ENCODE assay signal across 8 cellular contexts in the genomic region with DNA sequence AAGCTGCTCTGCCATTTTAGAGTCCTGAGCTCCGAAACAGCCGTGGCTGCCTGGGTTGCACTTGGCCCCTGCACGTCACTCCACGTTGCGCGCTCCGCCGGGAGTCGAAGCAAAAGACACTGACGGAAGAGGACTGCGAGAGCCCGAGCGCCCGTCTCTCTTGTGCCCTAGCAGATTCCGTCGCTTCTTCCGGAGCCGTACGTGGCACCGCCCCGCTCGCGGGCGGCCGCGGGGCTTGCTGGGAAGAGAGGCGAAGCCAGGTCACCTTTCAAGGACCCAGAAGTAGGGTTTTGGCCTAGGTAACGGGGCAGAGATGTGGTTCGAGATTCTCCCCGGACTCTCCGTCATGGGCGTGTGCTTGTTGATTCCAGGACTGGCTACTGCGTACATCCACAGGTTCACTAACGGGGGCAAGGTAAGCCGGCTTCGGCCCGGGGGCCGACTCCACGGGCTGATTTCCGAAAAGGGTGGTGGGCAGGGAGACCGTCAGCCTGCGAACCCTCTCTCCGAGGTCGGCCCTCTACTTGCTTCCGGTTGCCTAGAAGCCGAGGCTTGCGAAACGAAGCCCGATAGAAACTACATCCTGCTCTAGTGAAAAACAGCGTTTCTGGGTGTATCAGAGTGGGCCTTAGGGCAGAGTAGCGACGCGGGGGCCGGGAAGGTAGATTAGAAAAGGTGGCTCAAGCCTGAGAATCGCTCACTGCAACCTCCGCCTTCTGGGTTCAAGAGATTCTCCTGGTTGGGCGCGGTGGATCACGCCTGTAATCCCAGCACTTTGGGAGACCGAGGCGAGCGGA. TPM values are rescaled to one million over a fixed set of nuclear protein-coding genes. Genes with fewer than 3 reads are reported as not detected.
DNase-seq lines count a peak whose midpoint lies in the region; ATAC-seq lines count a peak whose summit lies in the region.

A gene (plus strand): TSS at position 234 of the 797 bp plus-strand sequence. CDS start 80 bp downstream, at position 314.
A gene (minus strand): TSS at position 135 of the 797 bp plus-strand sequence. CDS start 120 bp downstream, at position 15.

- peak; percentile 96 for ATAC-seq in GM19468 (IDR thresholded peaks at IDR 0.05; ENCODE audit: extremely low read depth, unreplicated experiment)

- H2BK12ac ChIP-seq in mesenchymal stem cell (ENCODE audit: low read length in 2 of 2): no peak within 1 kb of the TSS

- peak within 1 kb of the TSS; percentile 19 for H2BK120ac ChIP-seq in mesenchymal stem cell (ENCODE audit: low read depth, low read length)

- H3K4me2 ChIP-seq in mesenchymal stem cell (ENCODE audit: low read length, poor library complexity, severe bottlenecking): peak within 1 kb of the TSS; percentile 79

- H2BK15ac ChIP-seq in mesenchymal stem cell (ENCODE audit: low read depth, poor library complexity, severe bottlenecking): peak within 1 kb of the TSS; percentile 7

- WGBS in mesenchymal stem cell: 0% methylated on average over 32 of the region's 62 CpGs

- DNase-seq in COLO668 (lab: John Stamatoyannopoulos, UW; ENCODE audit: unreplicated experiment) (peak; percentile 92), HS-27A (ENCODE audit: low read depth) (peak; percentile 57), NOMO-1 (lab: John Stamatoyannopoulos, UW; ENCODE audit: unreplicated experiment in 2 of 2) (peak; percentile 81 to 88), mesenchymal stem cell (peak; percentile 89)
- DNase-seq in activated CD8-positive, alpha-beta memory T cell treated with anti-CD3 and anti-CD28 coated beads for 4 hours (ENCODE audit: low read depth in 2 of 2): peak; percentile 63 to 65
- peak; percentile 72 to 79 (median 77) for DNase-seq in effector memory CD4-positive, alpha-beta T cell
- peak; percentile 77 for DNase-seq in stimulated activated CD8-positive, alpha-beta memory T cell treated with anti-CD3 and anti-CD28 coated beads, Interleukin-12 subunit alpha, Interleukin-12 subunit beta, amount 100 ng/mL, for 4 hours (ENCODE audit: low read depth)

- H3K36me3 ChIP-seq in effector memory CD4-positive, alpha-beta T cell (ENCODE audit: control insufficient read depth, insufficient read depth, low read length): no peaks in the 10 kb centered on the region
- peaks cover 0 to 8% of the 10 kb centered on the region in 2 experiments for H3K36me3 ChIP-seq in mesenchymal stem cell (ENCODE audit: control insufficient read depth in 1 of 2, insufficient read depth in 2 of 2, low read depth in 1 of 2, low read length in 2 of 2)

- no peak within 1 kb of the TSS for H2BK5ac ChIP-seq in mesenchymal stem cell (ENCODE audit: low read depth, low read length, poor library complexity, severe bottlenecking)

- no peak within 1 kb of the TSS for H3K23ac ChIP-seq in mesenchymal stem cell (ENCODE audit: low read length in 2 of 2)

- peak within 1 kb of the TSS in 1 of 2 experiments; percentile 75 for H3K4ac ChIP-seq in mesenchymal stem cell (ENCODE audit: low read depth in 1 of 2, low read length in 2 of 2)

- H4K91ac ChIP-seq in mesenchymal stem cell (ENCODE audit: low read length): peak within 1 kb of the TSS; percentile 27

- peak within 1 kb of the TSS; percentile 86 to 91 for H3K18ac ChIP-seq in mesenchymal stem cell (ENCODE audit: low read depth in 1 of 2, low read length in 2 of 2)

- no peaks in the 10 kb centered on the region for H3K9me3 ChIP-seq in effector memory CD4-positive, alpha-beta T cell (ENCODE audit: control insufficient read depth, low read length)
- no peaks in the 10 kb centered on the region for H3K9me3 ChIP-seq in mesenchymal stem cell (ENCODE audit: control insufficient read depth, low read length)

- peak within 1 kb of the TSS; percentile 92 for H3K27ac ChIP-seq in effector memory CD4-positive, alpha-beta T cell (ENCODE audit: insufficient read depth, low read length, poor library complexity, severe bottlenecking)
- H3K27ac ChIP-seq in mesenchymal stem cell (ENCODE audit: low read length, poor library complexity, severe bottlenecking): peak within 1 kb of the TSS; percentile 95

- peak within 1 kb of the TSS; percentile 42 for H2AFZ ChIP-seq in mesenchymal stem cell (ENCODE audit: low read depth, low read length)

- H2AK5ac ChIP-seq in mesenchymal stem cell (ENCODE audit: low read length, severe bottlenecking): no peak within 1 kb of the TSS

- H3K79me1 ChIP-seq in mesenchymal stem cell (replicated peaks; ENCODE audit: low read length, poor library complexity, severe bottlenecking): no peaks in the 10 kb centered on the region

- H3K27me3 ChIP-seq in effector memory CD4-positive, alpha-beta T cell (replicated peaks; ENCODE audit: control insufficient read depth, insufficient read depth, low read length, poor library complexity, severe bottlenecking): no peaks in the 10 kb centered on the region
- H3K27me3 ChIP-seq in mesenchymal stem cell (ENCODE audit: control insufficient read depth in 1 of 2, insufficient read depth in 1 of 2, low read length in 2 of 2): no peaks in the 10 kb centered on the region

- H3K9ac ChIP-seq in mesenchymal stem cell (ENCODE audit: low read length): peak within 1 kb of the TSS; percentile 99

- no peak within 1 kb of the TSS for H4K8ac ChIP-seq in mesenchymal stem cell (ENCODE audit: low read length)

- H3K4me1 ChIP-seq in effector memory CD4-positive, alpha-beta T cell (ENCODE audit: control insufficient read depth, insufficient read depth, low read length, poor library complexity, severe bottlenecking): peaks cover 7% of the 10 kb centered on the region
- no peaks in the 10 kb centered on the region for H3K4me1 ChIP-seq in mesenchymal stem cell (ENCODE audit: control insufficient read depth, insufficient read depth, low read depth, low read length)

- H3K14ac ChIP-seq in mesenchymal stem cell (ENCODE audit: low read length in 2 of 2): peak within 1 kb of the TSS in 1 of 2 experiments; percentile 84

- H3K4me3 ChIP-seq in effector memory CD4-positive, alpha-beta T cell (ENCODE audit: insufficient read depth, low read depth, low read length, poor library complexity, severe bottlenecking): peak within 1 kb of the TSS; percentile 68
- H3K4me3 ChIP-seq in mesenchymal stem cell (ENCODE audit: insufficient read depth in 1 of 2, low read depth in 1 of 2, low read length in 2 of 2): peak within 1 kb of the TSS; percentile 67 to 90

RNA-seq across cellular contexts. Expression of the first gene that starts in this region (rescaled TPM):
- polyA plus RNA-seq in mesenchymal stem cell (2013, experiment 1 of 2): 199 TPM
- 206 TPM for polyA plus RNA-seq in mesenchymal stem cell (2013, experiment 2 of 2)

RNA-seq across cellular contexts. Expression of the second gene that starts in this region (rescaled TPM):
- 20.2 TPM for polyA plus RNA-seq in mesenchymal stem cell (2013, experiment 1 of 2)
- 21.3 TPM for polyA plus RNA-seq in mesenchymal stem cell (2013, experiment 2 of 2)

Comparison
In these comparisons a context has a peak if more than half of its experiments do, and no peak if none do; other contexts are left out.
1. Peak in every context shown above with its lines: DNase-seq, ATAC-seq, H3K4me3 ChIP-seq and H3K27ac ChIP-seq.